In genomic region chr4:92014060-92014459, GRCh38 we compare ENCODE assay signal across 17 cellular contexts.
"Had no signal": no experiment of that assay in that cellular context is flagged by ENCODE, and none has a peak within 500 bp of the region (broad histone marks: within the 10 kb centered on the region; RNA-seq: fewer than 3 reads in every experiment).

No MANE protein-coding gene starts in this region.

- H3K27me3 Mint-ChIP-seq: activated CD4-positive, alpha-beta memory T cell treated with anti-CD3 and anti-CD28 coated beads for 36 hours; activated CD4-positive, alpha-beta T cell treated with anti-CD3 and anti-CD28 coated beads for 36 hours; activated CD8-positive, alpha-beta memory T cell treated with anti-CD3 and anti-CD28 coated beads, Interleukin-2, amount 10 ng/mL, durations not matched to agents 7 days and 5 days; activated naive CD4-positive, alpha-beta T cell treated with anti-CD3 and anti-CD28 coated beads, Interleukin-2, amount 10 ng/mL, durations not matched to agents 7 days and 5 days; memory B cell; naive thymus-derived CD8-positive, alpha-beta T cell had no signal

- H3K36me3 Mint-ChIP-seq: activated CD4-positive, alpha-beta memory T cell treated with anti-CD3 and anti-CD28 coated beads for 36 hours; activated CD8-positive, alpha-beta memory T cell treated with anti-CD3 and anti-CD28 coated beads, Interleukin-2, amount 10 ng/mL, durations not matched to agents 7 days and 5 days; activated naive CD4-positive, alpha-beta T cell treated with anti-CD3 and anti-CD28 coated beads, Interleukin-2, amount 10 ng/mL, durations not matched to agents 7 days and 5 days; memory B cell; naive thymus-derived CD8-positive, alpha-beta T cell had no signal

- DNase-seq: activated CD4-positive, alpha-beta memory T cell treated with anti-CD3 and anti-CD28 coated beads for 36 hours; activated CD4-positive, alpha-beta T cell treated with anti-CD3 and anti-CD28 coated beads for 36 hours; activated CD8-positive, alpha-beta memory T cell treated with anti-CD3 and anti-CD28 coated beads, Interleukin-2, amount 10 ng/mL, durations not matched to agents 7 days and 5 days; activated naive CD4-positive, alpha-beta T cell treated with anti-CD3 and anti-CD28 coated beads, Interleukin-2, amount 10 ng/mL, durations not matched to agents 7 days and 5 days; activated T-cell treated with anti-CD3 and anti-CD28 coated beads, Interleukin-2, amount 50 U/mL, for 1 hour; hippocampal formation; left ventricle myocardium superior; naive thymus-derived CD8-positive, alpha-beta T cell; right cardiac atrium; stimulated activated naive CD8-positive, alpha-beta T cell treated with anti-CD3 and anti-CD28 coated beads, Interleukin-15, Interleukin-2, amounts not matched to agents 100 U/mL and 50 U/mL, for 24 hours; T-helper 1 cell; T1000 had no signal

- FAIRE-seq: astrocyte, keratinocyte had no signal

- H3K27ac Mint-ChIP-seq: activated CD4-positive, alpha-beta memory T cell treated with anti-CD3 and anti-CD28 coated beads for 36 hours; activated CD4-positive, alpha-beta T cell treated with anti-CD3 and anti-CD28 coated beads for 36 hours; activated CD8-positive, alpha-beta memory T cell treated with anti-CD3 and anti-CD28 coated beads, Interleukin-2, amount 10 ng/mL, durations not matched to agents 7 days and 5 days; activated naive CD4-positive, alpha-beta T cell treated with anti-CD3 and anti-CD28 coated beads, Interleukin-2, amount 10 ng/mL, durations not matched to agents 7 days and 5 days; activated T-helper 2 cell treated with anti-CD3 and anti-CD28 coated beads, Interferon-gamma antibody, Interleukin-2, Interleukin-4, amounts not matched to agents 10 μg/mL and 5 μg/mL and 100 μg/mL, durations not matched to agents 14 hours and 24 hours and 36 hours; memory B cell; naive thymus-derived CD8-positive, alpha-beta T cell had no signal

- H3K4me3 Mint-ChIP-seq: activated CD4-positive, alpha-beta memory T cell treated with anti-CD3 and anti-CD28 coated beads for 36 hours; activated CD4-positive, alpha-beta T cell treated with anti-CD3 and anti-CD28 coated beads for 36 hours; activated CD8-positive, alpha-beta memory T cell treated with anti-CD3 and anti-CD28 coated beads, Interleukin-2, amount 10 ng/mL, durations not matched to agents 7 days and 5 days; activated naive CD4-positive, alpha-beta T cell treated with anti-CD3 and anti-CD28 coated beads, Interleukin-2, amount 10 ng/mL, durations not matched to agents 7 days and 5 days; memory B cell; naive thymus-derived CD8-positive, alpha-beta T cell had no signal

- H3K4me1 Mint-ChIP-seq: activated CD4-positive, alpha-beta T cell treated with anti-CD3 and anti-CD28 coated beads for 36 hours; activated CD8-positive, alpha-beta memory T cell treated with anti-CD3 and anti-CD28 coated beads, Interleukin-2, amount 10 ng/mL, durations not matched to agents 7 days and 5 days; activated naive CD4-positive, alpha-beta T cell treated with anti-CD3 and anti-CD28 coated beads, Interleukin-2, amount 10 ng/mL, durations not matched to agents 7 days and 5 days; memory B cell; naive thymus-derived CD8-positive, alpha-beta T cell had no signal

- ATAC-seq: activated CD4-positive, alpha-beta T cell treated with anti-CD3 and anti-CD28 coated beads for 36 hours; activated CD8-positive, alpha-beta memory T cell treated with anti-CD3 and anti-CD28 coated beads, Interleukin-2, amount 10 ng/mL, durations not matched to agents 7 days and 5 days; esophagus mucosa; left ventricle myocardium superior; naive thymus-derived CD8-positive, alpha-beta T cell; stimulated activated naive CD8-positive, alpha-beta T cell treated with anti-CD3 and anti-CD28 coated beads, Interleukin-15, Interleukin-2, amounts not matched to agents 100 U/mL and 50 U/mL, for 24 hours had no signal
